34 cellular contexts compared by ENCODE assay signal in the genomic region with DNA sequence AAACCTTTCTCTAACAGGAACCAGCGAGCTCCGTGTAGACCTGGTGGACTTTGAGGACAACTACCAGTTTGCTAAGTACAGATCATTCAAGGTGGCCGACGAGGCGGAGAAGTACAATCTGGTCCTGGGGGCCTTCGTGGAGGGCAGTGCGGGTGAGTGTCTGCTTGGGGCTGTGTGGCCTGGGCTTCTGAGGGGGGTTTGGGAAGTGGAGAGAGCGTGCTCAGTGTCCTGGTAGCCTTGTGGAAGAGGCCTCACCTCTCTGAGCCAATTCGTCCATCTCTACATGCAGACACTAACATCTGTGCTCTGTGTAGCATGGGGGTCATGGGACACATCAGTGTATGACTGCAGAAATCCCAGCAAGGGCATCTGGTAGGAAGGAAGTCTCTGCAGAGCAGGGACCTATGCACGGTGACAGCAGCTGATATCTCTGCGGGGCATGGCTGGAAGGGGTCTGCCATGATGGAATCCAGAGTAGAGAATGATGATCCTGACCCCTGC. TPM values are rescaled to one million over a fixed set of nuclear protein-coding genes. Genes with fewer than 3 reads are reported as not detected.
"Had no signal": no experiment of that assay in that cellular context is flagged by ENCODE, and none has a peak within 500 bp of the region (broad histone marks: within the 10 kb centered on the region; RNA-seq: fewer than 3 reads in every experiment).

No MANE protein-coding gene starts in this region.

- H3K4me3 Mint-ChIP-seq: activated B cell treated with CpG ODN at 0.5 μM for 24 hours; activated naive CD4-positive, alpha-beta T cell treated with anti-CD3 and anti-CD28 coated beads, Interleukin-2, amount 10 ng/mL, durations not matched to agents 7 days and 5 days; activated naive CD8-positive, alpha-beta T cell treated with anti-CD3 and anti-CD28 coated beads, Interleukin-2, amount 10 ng/mL, durations not matched to agents 7 days and 5 days; brain; mesothelial cell of epicardium; nephron progenitor cell; stimulated activated memory B cell treated with anti-CD40 and anti-IgM and Interleukin-4, amounts not matched to agents 10 μg/mL and 1 μg/mL and 100 μg/mL, for 72 hours; stimulated activated naive CD8-positive, alpha-beta T cell treated with anti-CD3 and anti-CD28 coated beads, Interleukin-15, amount 100 ng/mL, for 72 hours; T-helper 2 cell treated with Interferon-gamma antibody and Interleukin-4, amounts not matched to agents 5 μg/mL and 100 μg/mL, for 36 hours had no signal

- H3K27ac Mint-ChIP-seq: activated B cell treated with CpG ODN at 0.5 μM for 24 hours; activated naive CD4-positive, alpha-beta T cell treated with anti-CD3 and anti-CD28 coated beads, Interleukin-2, amount 10 ng/mL, durations not matched to agents 7 days and 5 days; activated naive CD8-positive, alpha-beta T cell treated with anti-CD3 and anti-CD28 coated beads, Interleukin-2, amount 10 ng/mL, durations not matched to agents 7 days and 5 days; brain; mesothelial cell of epicardium; naive B cell; nephron progenitor cell; stimulated activated memory B cell treated with anti-CD40 and anti-IgM and Interleukin-4, amounts not matched to agents 10 μg/mL and 1 μg/mL and 100 μg/mL, for 72 hours; T-helper 2 cell treated with Interferon-gamma antibody and Interleukin-4, amounts not matched to agents 5 μg/mL and 100 μg/mL, for 36 hours had no signal

- H3K27ac ChIP-seq: ascending aorta, heart right ventricle, left ventricle myocardium inferior, parathyroid adenoma, psoas muscle, upper lobe of left lung had no signal

- H2AFZ ChIP-seq: parathyroid adenoma had no signal

- H3K79me2 ChIP-seq: parathyroid adenoma had no signal

- H3K36me3 Mint-ChIP-seq: activated naive CD4-positive, alpha-beta T cell treated with anti-CD3 and anti-CD28 coated beads, Interleukin-2, amount 10 ng/mL, durations not matched to agents 7 days and 5 days; activated naive CD8-positive, alpha-beta T cell treated with anti-CD3 and anti-CD28 coated beads, Interleukin-2, amount 10 ng/mL, durations not matched to agents 7 days and 5 days; brain; mesothelial cell of epicardium; naive B cell; stimulated activated memory B cell treated with anti-CD40 and anti-IgM and Interleukin-4, amounts not matched to agents 10 μg/mL and 1 μg/mL and 100 μg/mL, for 72 hours had no signal

- FAIRE-seq: endothelial cell of umbilical vein, islet of Langerhans had no signal

- H3K9me3 Mint-ChIP-seq: activated B cell treated with CpG ODN at 0.5 μM for 24 hours; activated naive CD4-positive, alpha-beta T cell treated with anti-CD3 and anti-CD28 coated beads, Interleukin-2, amount 10 ng/mL, durations not matched to agents 7 days and 5 days; activated naive CD8-positive, alpha-beta T cell treated with anti-CD3 and anti-CD28 coated beads, Interleukin-2, amount 10 ng/mL, durations not matched to agents 7 days and 5 days; brain; mesothelial cell of epicardium; naive B cell; nephron progenitor cell; stimulated activated memory B cell treated with anti-CD40 and anti-IgM and Interleukin-4, amounts not matched to agents 10 μg/mL and 1 μg/mL and 100 μg/mL, for 72 hours; stimulated activated naive CD8-positive, alpha-beta T cell treated with anti-CD3 and anti-CD28 coated beads, Interleukin-15, amount 100 ng/mL, for 72 hours; T-helper 2 cell treated with Interferon-gamma antibody and Interleukin-4, amounts not matched to agents 5 μg/mL and 100 μg/mL, for 36 hours had no signal

- ATAC-seq: heart right ventricle; psoas muscle; stimulated activated memory B cell treated with anti-CD40 and anti-IgM and Interleukin-4, amounts not matched to agents 10 μg/mL and 1 μg/mL and 100 μg/mL, for 72 hours; stimulated activated naive CD8-positive, alpha-beta T cell treated with anti-CD3 and anti-CD28 coated beads, Interleukin-15, amount 100 ng/mL, for 72 hours had no signal

- H3K27me3 ChIP-seq: upper lobe of left lung had no signal

- H3K27me3 Mint-ChIP-seq: activated naive CD8-positive, alpha-beta T cell treated with anti-CD3 and anti-CD28 coated beads, Interleukin-2, amount 10 ng/mL, durations not matched to agents 7 days and 5 days had no signal

- DNase-seq: activated B cell treated with CpG ODN at 0.5 μM for 24 hours; activated CD4-positive, alpha-beta T cell treated with anti-CD3 and anti-CD28 coated beads for 48 hours; activated CD4-positive, alpha-beta T cell treated with anti-CD3 and anti-CD28 coated beads, Interleukin-2, amount 50 U/mL, for 48 hours; activated gamma-delta T cell; activated naive CD4-positive, alpha-beta T cell treated with anti-CD3 and anti-CD28 coated beads, Interleukin-2, amount 10 ng/mL, durations not matched to agents 7 days and 5 days; activated naive CD8-positive, alpha-beta T cell treated with anti-CD3 and anti-CD28 coated beads, Interleukin-2, amount 10 ng/mL, durations not matched to agents 7 days and 5 days; activated T-cell treated with anti-CD3 and anti-CD28 coated beads, Interleukin-2, amount 50 U/mL, for 1 hour; cortex of kidney; foreskin fibroblast; heart right ventricle; left ventricle myocardium inferior; mammary epithelial cell; naive B cell; nephron progenitor cell; nucleus accumbens; psoas muscle; stimulated activated CD4-positive, alpha-beta T cell treated with anti-CD3 and anti-CD28 coated beads, Interleukin-1b, Interleukin-23, amount 100 ng/mL, for 48 hours; stimulated activated CD4-positive, alpha-beta T cell treated with anti-CD3 and anti-CD28 coated beads, Interleukin-4, amount 100 ng/mL, for 4 hours; stimulated activated CD8-positive, alpha-beta memory T cell treated with anti-CD3 and anti-CD28 coated beads, Interleukin-4, amount 100 ng/mL, for 48 hours; stimulated activated naive CD8-positive, alpha-beta T cell treated with anti-CD3 and anti-CD28 coated beads, Interleukin-15, amount 100 ng/mL, for 72 hours; substantia nigra; T-helper 1 cell had no signal

- H3K4me1 Mint-ChIP-seq: activated naive CD4-positive, alpha-beta T cell treated with anti-CD3 and anti-CD28 coated beads, Interleukin-2, amount 10 ng/mL, durations not matched to agents 7 days and 5 days; activated naive CD8-positive, alpha-beta T cell treated with anti-CD3 and anti-CD28 coated beads, Interleukin-2, amount 10 ng/mL, durations not matched to agents 7 days and 5 days; stimulated activated memory B cell treated with anti-CD40 and anti-IgM and Interleukin-4, amounts not matched to agents 10 μg/mL and 1 μg/mL and 100 μg/mL, for 72 hours had no signal

- H3K4me3 ChIP-seq: ascending aorta, heart right ventricle, left ventricle myocardium inferior, psoas muscle, smooth muscle cell, upper lobe of left lung had no signal

- H3K9me3 ChIP-seq: ascending aorta, heart right ventricle, left ventricle myocardium inferior, psoas muscle, upper lobe of left lung had no signal

- H3K4me1 ChIP-seq: ascending aorta, parathyroid adenoma, psoas muscle, upper lobe of left lung had no signal

- H3K36me3 ChIP-seq: ascending aorta, heart right ventricle, left ventricle myocardium inferior, upper lobe of left lung had no signal

- H3K4me2 ChIP-seq: smooth muscle cell had no signal

RNA-seq across cellular contexts. Expression of gene FCN2, which starts 5.9 kb away (rescaled TPM):
- total RNA-seq: activated B cell treated with CpG ODN at 0.5 μM for 24 hours; activated naive CD8-positive, alpha-beta T cell treated with anti-CD3 and anti-CD28 coated beads, Interleukin-2, amount 10 ng/mL, durations not matched to agents 7 days and 5 days; ascending aorta; cardiac septum; cerebellum; endothelial cell of umbilical vein; left ventricle myocardium inferior; mammary epithelial cell; mesothelial cell of epicardium; psoas muscle; smooth muscle cell; upper lobe of left lung had no signal
- polyA plus RNA-seq: endothelial cell of umbilical vein, mammary epithelial cell, smooth muscle cell had no signal

RNA-seq across cellular contexts. Expression of gene FCN1, which starts 31.2 kb away (rescaled TPM):
- total RNA-seq: ascending aorta, endothelial cell of umbilical vein, mammary epithelial cell, mesothelial cell of epicardium, smooth muscle cell had no signal
- polyA plus RNA-seq: endothelial cell of umbilical vein, mammary epithelial cell had no signal
